In the genomic region with DNA sequence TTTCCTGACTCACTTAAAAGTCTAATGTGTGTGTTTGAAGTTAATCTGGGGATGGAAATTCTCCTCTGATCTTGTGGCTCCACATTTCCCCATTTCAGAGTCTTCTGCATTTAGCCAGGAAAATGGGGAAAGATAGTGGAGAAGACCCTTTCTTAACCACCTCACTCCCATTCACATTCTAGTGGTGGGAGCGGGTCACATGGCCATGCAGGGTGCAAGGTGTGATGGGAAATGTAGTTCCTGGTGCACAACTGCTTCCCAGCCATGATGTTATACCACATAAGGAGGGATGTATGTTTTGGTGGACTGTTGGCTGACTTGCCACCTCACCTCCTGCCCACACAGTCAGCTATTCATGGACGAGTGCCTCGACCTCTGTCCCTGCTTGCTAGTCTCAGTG, we compare ENCODE assay signal across 1 cellular context.
TF ChIP-seq lines count a peak whose summit lies in the region.

No MANE protein-coding gene starts in this region.

TF ChIP-seq in K562, 482 proteins besides CTCF, POLR2A, EP300 and RAD21 (continued from another document and continues in another):
- TF ChIP-seq, protein P1, sequence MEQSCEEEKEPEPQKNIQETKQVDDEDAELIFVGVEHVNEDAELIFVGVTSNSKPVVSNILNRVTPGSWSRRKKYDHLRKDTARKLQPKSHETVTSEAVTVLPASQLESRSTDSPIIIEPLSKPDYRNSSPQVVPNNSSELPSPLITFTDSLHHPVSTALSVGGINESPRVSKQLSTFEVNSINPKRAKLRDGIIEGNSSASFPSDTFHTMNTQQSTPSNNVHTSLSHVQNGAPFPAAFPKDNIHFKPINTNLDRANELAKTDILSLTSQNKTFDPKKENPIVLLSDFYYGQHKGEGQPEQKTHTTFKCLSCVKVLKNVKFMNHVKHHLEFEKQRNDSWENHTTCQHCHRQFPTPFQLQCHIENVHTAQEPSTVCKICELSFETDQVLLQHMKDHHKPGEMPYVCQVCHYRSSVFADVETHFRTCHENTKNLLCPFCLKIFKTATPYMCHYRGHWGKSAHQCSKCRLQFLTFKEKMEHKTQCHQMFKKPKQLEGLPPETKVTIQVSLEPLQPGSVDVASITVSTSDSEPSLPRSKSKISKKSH (CRISPR knock-in tag; IDR thresholded peaks at IDR 0.05) = no peak
- no peak for TF ChIP-seq EGR1 (conservative IDR thresholded peaks at IDR 0.05)
- no peak for TF ChIP-seq ZZZ3 (IDR thresholded peaks at IDR 0.05)
- TF ChIP-seq FOXK1 (CRISPR knock-in tag; IDR thresholded peaks at IDR 0.05; ENCODE audit: borderline replicate concordance) = no peak
- no peak for TF ChIP-seq NFE2L1 (tag; IDR thresholded peaks at IDR 0.05; ENCODE audit: borderline replicate concordance, low read depth)
- TF ChIP-seq CBFA2T2 (conservative IDR thresholded peaks at IDR 0.05) = 0 out of 2 replicates have a peak, but pooled peaks have one; percentile 12
- no peak for TF ChIP-seq TRIM24 (IDR thresholded peaks at IDR 0.05)
- TF ChIP-seq ATF7 (IDR thresholded peaks at IDR 0.05) = no peak
- no peak for TF ChIP-seq ZBTB40 (IDR thresholded peaks at IDR 0.05)
- TF ChIP-seq ZBTB40 (CRISPR knock-in tag; IDR thresholded peaks at IDR 0.05) = no peak
- no peak for TF ChIP-seq EZH2 (IDR thresholded peaks at IDR 0.05; ENCODE audit: borderline replicate concordance, low read depth, low read length)
- TF ChIP-seq, protein P2, sequence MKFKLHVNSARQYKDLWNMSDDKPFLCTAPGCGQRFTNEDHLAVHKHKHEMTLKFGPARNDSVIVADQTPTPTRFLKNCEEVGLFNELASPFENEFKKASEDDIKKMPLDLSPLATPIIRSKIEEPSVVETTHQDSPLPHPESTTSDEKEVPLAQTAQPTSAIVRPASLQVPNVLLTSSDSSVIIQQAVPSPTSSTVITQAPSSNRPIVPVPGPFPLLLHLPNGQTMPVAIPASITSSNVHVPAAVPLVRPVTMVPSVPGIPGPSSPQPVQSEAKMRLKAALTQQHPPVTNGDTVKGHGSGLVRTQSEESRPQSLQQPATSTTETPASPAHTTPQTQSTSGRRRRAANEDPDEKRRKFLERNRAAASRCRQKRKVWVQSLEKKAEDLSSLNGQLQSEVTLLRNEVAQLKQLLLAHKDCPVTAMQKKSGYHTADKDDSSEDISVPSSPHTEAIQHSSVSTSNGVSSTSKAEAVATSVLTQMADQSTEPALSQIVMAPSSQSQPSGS (CRISPR knock-in tag; IDR thresholded peaks at IDR 0.05) = no peak
- TF ChIP-seq DNMT1 (IDR thresholded peaks at IDR 0.05) = no peak
- no peak for TF ChIP-seq POLR2AphosphoS2 (IDR thresholded peaks at IDR 0.05; ENCODE audit: low read length)
- TF ChIP-seq TCF7L2 (IDR thresholded peaks at IDR 0.05; ENCODE audit: low read depth, low read length) = no peak
- TF ChIP-seq, protein P3, sequence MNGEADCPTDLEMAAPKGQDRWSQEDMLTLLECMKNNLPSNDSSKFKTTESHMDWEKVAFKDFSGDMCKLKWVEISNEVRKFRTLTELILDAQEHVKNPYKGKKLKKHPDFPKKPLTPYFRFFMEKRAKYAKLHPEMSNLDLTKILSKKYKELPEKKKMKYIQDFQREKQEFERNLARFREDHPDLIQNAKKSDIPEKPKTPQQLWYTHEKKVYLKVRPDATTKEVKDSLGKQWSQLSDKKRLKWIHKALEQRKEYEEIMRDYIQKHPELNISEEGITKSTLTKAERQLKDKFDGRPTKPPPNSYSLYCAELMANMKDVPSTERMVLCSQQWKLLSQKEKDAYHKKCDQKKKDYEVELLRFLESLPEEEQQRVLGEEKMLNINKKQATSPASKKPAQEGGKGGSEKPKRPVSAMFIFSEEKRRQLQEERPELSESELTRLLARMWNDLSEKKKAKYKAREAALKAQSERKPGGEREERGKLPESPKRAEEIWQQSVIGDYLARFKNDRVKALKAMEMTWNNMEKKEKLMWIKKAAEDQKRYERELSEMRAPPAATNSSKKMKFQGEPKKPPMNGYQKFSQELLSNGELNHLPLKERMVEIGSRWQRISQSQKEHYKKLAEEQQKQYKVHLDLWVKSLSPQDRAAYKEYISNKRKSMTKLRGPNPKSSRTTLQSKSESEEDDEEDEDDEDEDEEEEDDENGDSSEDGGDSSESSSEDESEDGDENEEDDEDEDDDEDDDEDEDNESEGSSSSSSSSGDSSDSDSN (IDR thresholded peaks at IDR 0.05; ENCODE audit: borderline replicate concordance in 1 of 2, low read depth in 2 of 2, low read length in 2 of 2) = no peak
- no peak for TF ChIP-seq ZNF316 (IDR thresholded peaks at IDR 0.05)
- no peak for TF ChIP-seq XRCC3 (IDR thresholded peaks at IDR 0.05)
- TF ChIP-seq YY1 (IDR thresholded peaks at IDR 0.05; ENCODE audit: borderline replicate concordance in 1 of 3, control insufficient read depth in 1 of 3, extremely low read depth in 1 of 3, insufficient read depth in 3 of 3, insufficient read length in 1 of 3, insufficient replicate concordance in 2 of 3, low read depth in 1 of 3, low read length in 2 of 3) = peak in 1 of 3 experiments; percentile 57
- TF ChIP-seq PCBP2 (IDR thresholded peaks at IDR 0.05; ENCODE audit: low read depth, low read length, poor library complexity, severe bottlenecking) = no peak
- TF ChIP-seq EHMT2 (IDR thresholded peaks at IDR 0.05) = no peak
- no peak for TF ChIP-seq HLTF (IDR thresholded peaks at IDR 0.05)
- TF ChIP-seq SP2 (IDR thresholded peaks at IDR 0.05; ENCODE audit: extremely low read depth, low read depth, low read length, poor library complexity, severe bottlenecking) = no peak
- no peak for TF ChIP-seq RBM17 (IDR thresholded peaks at IDR 0.05; ENCODE audit: borderline replicate concordance, low read depth, low read length)
- TF ChIP-seq TSHZ1 (CRISPR knock-in tag; IDR thresholded peaks at IDR 0.05) = no peak
- no peak for TF ChIP-seq ATF3 (IDR thresholded peaks at IDR 0.05)
- TF ChIP-seq ATF3 (CRISPR knock-in tag; conservative IDR thresholded peaks at IDR 0.05) = no peak
- TF ChIP-seq RUNX1 (IDR thresholded peaks at IDR 0.05; ENCODE audit: low read depth) = no peak
- TF ChIP-seq, protein P4, sequence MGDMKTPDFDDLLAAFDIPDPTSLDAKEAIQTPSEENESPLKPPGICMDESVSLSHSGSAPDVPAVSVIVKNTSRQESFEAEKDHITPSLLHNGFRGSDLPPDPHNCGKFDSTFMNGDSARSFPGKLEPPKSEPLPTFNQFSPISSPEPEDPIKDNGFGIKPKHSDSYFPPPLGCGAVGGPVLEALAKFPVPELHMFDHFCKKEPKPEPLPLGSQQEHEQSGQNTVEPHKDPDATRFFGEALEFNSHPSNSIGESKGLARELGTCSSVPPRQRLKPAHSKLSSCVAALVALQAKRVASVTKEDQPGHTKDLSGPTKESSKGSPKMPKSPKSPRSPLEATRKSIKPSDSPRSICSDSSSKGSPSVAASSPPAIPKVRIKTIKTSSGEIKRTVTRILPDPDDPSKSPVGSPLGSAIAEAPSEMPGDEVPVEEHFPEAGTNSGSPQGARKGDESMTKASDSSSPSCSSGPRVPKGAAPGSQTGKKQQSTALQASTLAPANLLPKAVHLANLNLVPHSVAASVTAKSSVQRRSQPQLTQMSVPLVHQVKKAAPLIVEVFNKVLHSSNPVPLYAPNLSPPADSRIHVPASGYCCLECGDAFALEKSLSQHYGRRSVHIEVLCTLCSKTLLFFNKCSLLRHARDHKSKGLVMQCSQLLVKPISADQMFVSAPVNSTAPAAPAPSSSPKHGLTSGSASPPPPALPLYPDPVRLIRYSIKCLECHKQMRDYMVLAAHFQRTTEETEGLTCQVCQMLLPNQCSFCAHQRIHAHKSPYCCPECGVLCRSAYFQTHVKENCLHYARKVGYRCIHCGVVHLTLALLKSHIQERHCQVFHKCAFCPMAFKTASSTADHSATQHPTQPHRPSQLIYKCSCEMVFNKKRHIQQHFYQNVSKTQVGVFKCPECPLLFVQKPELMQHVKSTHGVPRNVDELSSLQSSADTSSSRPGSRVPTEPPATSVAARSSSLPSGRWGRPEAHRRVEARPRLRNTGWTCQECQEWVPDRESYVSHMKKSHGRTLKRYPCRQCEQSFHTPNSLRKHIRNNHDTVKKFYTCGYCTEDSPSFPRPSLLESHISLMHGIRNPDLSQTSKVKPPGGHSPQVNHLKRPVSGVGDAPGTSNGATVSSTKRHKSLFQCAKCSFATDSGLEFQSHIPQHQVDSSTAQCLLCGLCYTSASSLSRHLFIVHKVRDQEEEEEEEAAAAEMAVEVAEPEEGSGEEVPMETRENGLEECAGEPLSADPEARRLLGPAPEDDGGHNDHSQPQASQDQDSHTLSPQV (IDR thresholded peaks at IDR 0.05) = no peak
- no peak for TF ChIP-seq ZNF511 (CRISPR knock-in tag; IDR thresholded peaks at IDR 0.05)
